ENCODE assay signal across 1 cellular context in the genomic region with DNA sequence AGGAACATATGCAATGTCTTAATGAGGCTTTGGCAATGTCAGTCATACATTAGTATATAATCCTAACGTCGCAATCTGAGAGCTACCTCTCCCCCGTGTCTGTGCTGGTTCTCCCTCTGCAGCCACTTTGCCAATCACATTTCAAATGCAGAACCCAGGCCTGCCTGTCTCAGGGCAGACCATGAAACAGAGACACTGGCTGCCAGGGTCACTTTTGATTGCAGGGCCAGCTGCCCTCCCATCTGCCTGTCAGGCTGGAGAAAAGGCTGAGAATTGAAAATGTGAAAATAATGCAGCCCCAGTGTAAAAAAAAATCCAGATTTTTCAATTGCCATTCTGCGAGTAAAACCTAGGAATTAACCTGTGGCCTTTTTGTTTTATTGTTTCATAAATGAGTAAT.
TF ChIP-seq lines count a peak whose summit lies in the region.

No MANE protein-coding gene starts in this region.

TF ChIP-seq in HepG2, 621 proteins besides CTCF, POLR2A, EP300 and RAD21:
- TF ChIP-seq, protein P1, sequence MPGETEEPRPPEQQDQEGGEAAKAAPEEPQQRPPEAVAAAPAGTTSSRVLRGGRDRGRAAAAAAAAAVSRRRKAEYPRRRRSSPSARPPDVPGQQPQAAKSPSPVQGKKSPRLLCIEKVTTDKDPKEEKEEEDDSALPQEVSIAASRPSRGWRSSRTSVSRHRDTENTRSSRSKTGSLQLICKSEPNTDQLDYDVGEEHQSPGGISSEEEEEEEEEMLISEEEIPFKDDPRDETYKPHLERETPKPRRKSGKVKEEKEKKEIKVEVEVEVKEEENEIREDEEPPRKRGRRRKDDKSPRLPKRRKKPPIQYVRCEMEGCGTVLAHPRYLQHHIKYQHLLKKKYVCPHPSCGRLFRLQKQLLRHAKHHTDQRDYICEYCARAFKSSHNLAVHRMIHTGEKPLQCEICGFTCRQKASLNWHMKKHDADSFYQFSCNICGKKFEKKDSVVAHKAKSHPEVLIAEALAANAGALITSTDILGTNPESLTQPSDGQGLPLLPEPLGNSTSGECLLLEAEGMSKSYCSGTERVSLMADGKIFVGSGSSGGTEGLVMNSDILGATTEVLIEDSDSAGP (CRISPR knock-in tag; IDR thresholded peaks at IDR 0.05; ENCODE audit: borderline replicate concordance), result no peak
- TF ChIP-seq, protein P2, sequence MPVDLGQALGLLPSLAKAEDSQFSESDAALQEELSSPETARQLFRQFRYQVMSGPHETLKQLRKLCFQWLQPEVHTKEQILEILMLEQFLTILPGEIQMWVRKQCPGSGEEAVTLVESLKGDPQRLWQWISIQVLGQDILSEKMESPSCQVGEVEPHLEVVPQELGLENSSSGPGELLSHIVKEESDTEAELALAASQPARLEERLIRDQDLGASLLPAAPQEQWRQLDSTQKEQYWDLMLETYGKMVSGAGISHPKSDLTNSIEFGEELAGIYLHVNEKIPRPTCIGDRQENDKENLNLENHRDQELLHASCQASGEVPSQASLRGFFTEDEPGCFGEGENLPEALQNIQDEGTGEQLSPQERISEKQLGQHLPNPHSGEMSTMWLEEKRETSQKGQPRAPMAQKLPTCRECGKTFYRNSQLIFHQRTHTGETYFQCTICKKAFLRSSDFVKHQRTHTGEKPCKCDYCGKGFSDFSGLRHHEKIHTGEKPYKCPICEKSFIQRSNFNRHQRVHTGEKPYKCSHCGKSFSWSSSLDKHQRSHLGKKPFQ (CRISPR knock-in tag; IDR thresholded peaks at IDR 0.05; ENCODE audit: insufficient replicate concordance), result no peak
- TF ChIP-seq ZNF720 (CRISPR knock-in tag; IDR thresholded peaks at IDR 0.05) (no peak), SYNCRIP (IDR thresholded peaks at IDR 0.05; ENCODE audit: insufficient read depth, low read depth, low read length) (no peak), IRX3 (CRISPR knock-in tag; IDR thresholded peaks at IDR 0.05; ENCODE audit: borderline replicate concordance, low read depth) (no peak), SMYD3 (CRISPR knock-in tag; IDR thresholded peaks at IDR 0.05) (no peak), ZBTB14 (CRISPR knock-in tag; IDR thresholded peaks at IDR 0.05) (no peak), MAFG (CRISPR knock-in tag; IDR thresholded peaks at IDR 0.05) (no peak), ZNF484 (CRISPR knock-in tag; IDR thresholded peaks at IDR 0.05; ENCODE audit: borderline replicate concordance, low read depth) (no peak), ZFP36L1 (CRISPR knock-in tag; IDR thresholded peaks at IDR 0.05) (no peak), ZNF326 (CRISPR knock-in tag; IDR thresholded peaks at IDR 0.05; ENCODE audit: borderline replicate concordance) (no peak), ZNF10 (CRISPR knock-in tag; IDR thresholded peaks at IDR 0.05; ENCODE audit: borderline replicate concordance, low read depth) (no peak), RARA (CRISPR knock-in tag; IDR thresholded peaks at IDR 0.05) (no peak), HIVEP1 (CRISPR knock-in tag; IDR thresholded peaks at IDR 0.05) (no peak), ZMYM3 (CRISPR knock-in tag; IDR thresholded peaks at IDR 0.05) (no peak), ZNF691 (CRISPR knock-in tag; IDR thresholded peaks at IDR 0.05; ENCODE audit: borderline replicate concordance, low read depth) (no peak), PCBP2 (optimal IDR thresholded peaks at IDR 0.05; ENCODE audit: low read depth, low read length, poor library complexity, severe bottlenecking) (no peak)
